10 cellular contexts compared by ENCODE assay signal in genomic region chr1:25550155-25550506, GRCh38. TPM values are rescaled to one million over a fixed set of nuclear protein-coding genes. Genes with fewer than 3 reads are reported as not detected.
DNase-seq lines count a peak whose midpoint lies in the region; ATAC-seq and TF ChIP-seq lines count a peak whose summit lies in the region.
"Had no signal": no experiment of that assay in that cellular context is flagged by ENCODE, and none has a peak within 500 bp of the region (broad histone marks: within the 10 kb centered on the region; RNA-seq: fewer than 3 reads in every experiment).

No MANE protein-coding gene starts in this region.

- H3K9ac ChIP-seq in BLaER1 treated with 17β-estradiol and CSF1 and Interleukin-3, amounts not matched to agents 10 nM and 100 nM, result peak overlapping the region in 6 of 11 experiments; percentile 6 to 70 (median 55); a peak in 8 of 22 replicates
- H3K9ac ChIP-seq in SK-N-SH, result no peak overlapping the region

- H3K79me2 ChIP-seq in SK-N-SH (ENCODE audit: insufficient read depth), result peaks cover 44% of the 10 kb centered on the region; the same call in 1 of the 2 replicates

- peak overlapping the region; percentile 65 to 98 (median 86) for H3K4me2 ChIP-seq in BLaER1 treated with 17β-estradiol and CSF1 and Interleukin-3, amounts not matched to agents 10 nM and 100 nM
- H3K4me2 ChIP-seq in SK-N-SH, result no peak overlapping the region

- no peaks in the 10 kb centered on the region for H3K9me3 ChIP-seq in BLaER1 treated with 17β-estradiol and CSF1 and Interleukin-3, amounts not matched to agents 10 nM and 100 nM (replicated peaks in 1 of 11)
- H3K9me3 ChIP-seq in lung (ENCODE audit: control insufficient read depth in 2 of 2, insufficient read depth in 1 of 2, low read length in 1 of 2) (no peaks in the 10 kb centered on the region), SK-N-SH (no peaks in the 10 kb centered on the region)
- H3K9me3 ChIP-seq: suprapubic skin had no signal

- H3K9me2 ChIP-seq in SK-N-SH, result no peaks in the 10 kb centered on the region

- H3K36me3 Mint-ChIP-seq in activated naive CD8-positive, alpha-beta T cell treated with anti-CD3 and anti-CD28 coated beads, Interleukin-2, amount 50 U/mL, for 24 hours (ENCODE audit: low read depth), result no peaks in the 10 kb centered on the region

- no peaks in the 10 kb centered on the region for H3K9me3 Mint-ChIP-seq in activated naive CD8-positive, alpha-beta T cell treated with anti-CD3 and anti-CD28 coated beads, Interleukin-2, amount 50 U/mL, for 24 hours

- peak; percentile 44 for ATAC-seq in activated naive CD8-positive, alpha-beta T cell treated with anti-CD3 and anti-CD28 coated beads, Interleukin-2, amount 50 U/mL, for 24 hours
- ATAC-seq in lung (ENCODE audit: insufficient read depth, low FRiP score) (no peak), HG02884 (IDR thresholded peaks at IDR 0.05; ENCODE audit: unreplicated experiment) (no peak)
- ATAC-seq: Panc1 had no signal

- peak overlapping the region; percentile 81 for H3K27ac Mint-ChIP-seq in activated naive CD8-positive, alpha-beta T cell treated with anti-CD3 and anti-CD28 coated beads, Interleukin-2, amount 50 U/mL, for 24 hours

- peaks cover 0 to under 1% (median 0%) of the 10 kb centered on the region in 11 experiments; a peak in 1 of 22 replicates for H3K27me3 ChIP-seq in BLaER1 treated with 17β-estradiol and CSF1 and Interleukin-3, amounts not matched to agents 10 nM and 100 nM
- H3K27me3 ChIP-seq in lung (ENCODE audit: control insufficient read depth, insufficient read depth) (no peaks in the 10 kb centered on the region), SK-N-SH (ENCODE audit: insufficient read depth) (no peaks in the 10 kb centered on the region)
- H3K27me3 ChIP-seq: suprapubic skin had no signal

- peaks cover 2% of the 10 kb centered on the region for H3K27me3 Mint-ChIP-seq in activated naive CD8-positive, alpha-beta T cell treated with anti-CD3 and anti-CD28 coated beads, Interleukin-2, amount 50 U/mL, for 24 hours

- WGBS in lung, 2 donors, result 27 to 50% methylated on average over 2 of the region's 2 CpGs
- 77% methylated on average over 2 of the region's 2 CpGs for WGBS in SK-N-SH (ENCODE audit: low lambda C conversion rate)

- POLR2A ChIA-PET in SK-N-SH (lab: Yijun Ruan, JAX), result no interaction called here

- H2AFZ ChIP-seq in SK-N-SH (ENCODE audit: low read depth), result no peak overlapping the region

- DNase-seq in HT1080 (ENCODE audit: low read depth) (peak; percentile 76), lung (ENCODE audit: low spot score) (no peak), cerebellar nuclear complex (lab: John Stamatoyannopoulos, UW) (no peak), SK-N-SH (no peak), inferior parietal cortex (ENCODE audit: extremely low spot score) (no peak)
- no peak for DNase-seq in activated naive CD8-positive, alpha-beta T cell treated with anti-CD3 and anti-CD28 coated beads, Interleukin-2, amount 50 U/mL, for 24 hours

- TF ChIP-seq CTCF in lung (IDR thresholded peaks at IDR 0.05; ENCODE audit: control extremely low read depth, extremely low read depth) (no peak), SK-N-SH (IDR thresholded peaks at IDR 0.05) (no peak)

- peaks cover 72% of the 10 kb centered on the region for H3K4me1 Mint-ChIP-seq in activated naive CD8-positive, alpha-beta T cell treated with anti-CD3 and anti-CD28 coated beads, Interleukin-2, amount 50 U/mL, for 24 hours

- CTCF ChIA-PET in SK-N-SH (lab: Yijun Ruan, JAX), result interaction anchor here (1.0 to 3.3 kb wide), 4 partner anchors 16 to 29 kb away, joined by 4 to 15 read pairs (median 7); no protein-coding TSS in a partner anchor

- no peak overlapping the region; a peak in 1 of 20 replicates for H3K4me3 ChIP-seq in BLaER1 treated with 17β-estradiol and CSF1 and Interleukin-3, amounts not matched to agents 10 nM and 100 nM
- H3K4me3 ChIP-seq in lung (no peak overlapping the region), SK-N-SH (ENCODE audit: low read depth in 2 of 2, low read length in 1 of 2) (no peak overlapping the region)
- H3K4me3 ChIP-seq: suprapubic skin had no signal

- H3F3A ChIP-seq in SK-N-SH (replicated peaks; ENCODE audit: insufficient read depth), result no peaks in the 10 kb centered on the region

- TF ChIP-seq RAD21 in SK-N-SH (IDR thresholded peaks at IDR 0.05; ENCODE audit: low read length), result no peak

- H3K27ac ChIP-seq in BLaER1 treated with 17β-estradiol and CSF1 and Interleukin-3, amounts not matched to agents 10 nM and 100 nM, result peak overlapping the region in 10 of 11 experiments; percentile 3 to 87 (median 74); a peak in 17 of 22 replicates
- H3K27ac ChIP-seq in lung (ENCODE audit: low read depth in 1 of 2, low read length in 1 of 2) (peak overlapping the region; percentile 41 to 85), SK-N-SH (ENCODE audit: low read depth in 2 of 2, low read length in 1 of 2) (no peak overlapping the region)
- H3K27ac ChIP-seq: suprapubic skin had no signal

- H4K20me1 ChIP-seq in BLaER1 treated with 17β-estradiol and CSF1 and Interleukin-3, amounts not matched to agents 10 nM and 100 nM, result peaks cover 0 to 38% (median 6%) of the 10 kb centered on the region in 11 experiments; a peak in 9 of 22 replicates
- H4K20me1 ChIP-seq in SK-N-SH (ENCODE audit: insufficient read depth), result peaks cover 40% of the 10 kb centered on the region

- TF ChIP-seq EP300 in SK-N-SH (IDR thresholded peaks at IDR 0.05; ENCODE audit: borderline replicate concordance in 1 of 2, low read depth in 1 of 2, low read length in 1 of 2), result no peak

- peak overlapping the region; percentile 65 for H3K4me3 Mint-ChIP-seq in activated naive CD8-positive, alpha-beta T cell treated with anti-CD3 and anti-CD28 coated beads, Interleukin-2, amount 50 U/mL, for 24 hours

- H3K36me3 ChIP-seq in BLaER1 treated with 17β-estradiol and CSF1 and Interleukin-3, amounts not matched to agents 10 nM and 100 nM, result peaks cover 0 to 9% (median 0%) of the 10 kb centered on the region in 11 experiments; a peak in 4 of 22 replicates
- peaks cover 0 to 4% of the 10 kb centered on the region in 2 donors for H3K36me3 ChIP-seq in lung (ENCODE audit: control insufficient read depth in 2 of 2, insufficient read depth in 2 of 2, low read length in 2 of 2)
- H3K36me3 ChIP-seq in SK-N-SH (replicated peaks in 1 of 2; ENCODE audit: control insufficient read depth in 1 of 2, insufficient read depth in 2 of 2, low read length in 1 of 2), result no peaks in the 10 kb centered on the region
- H3K36me3 ChIP-seq: suprapubic skin had no signal

- peaks cover 31 to 98% (median 82%) of the 10 kb centered on the region in 10 experiments for H3K4me1 ChIP-seq in BLaER1 treated with 17β-estradiol and CSF1 and Interleukin-3, amounts not matched to agents 10 nM and 100 nM
- peaks cover 18 to 48% of the 10 kb centered on the region in 2 donors for H3K4me1 ChIP-seq in lung (ENCODE audit: control insufficient read depth in 2 of 2, insufficient read depth in 2 of 2, low read length in 2 of 2)
- peaks cover 0 to 9% of the 10 kb centered on the region in 2 experiments; a peak in 1 of 4 replicates for H3K4me1 ChIP-seq in SK-N-SH (ENCODE audit: control insufficient read depth in 1 of 2, insufficient read depth in 2 of 2, low read depth in 1 of 2, low read length in 1 of 2)

TF ChIP-seq in SK-N-SH, 30 proteins besides CTCF, POLR2A, EP300 and RAD21 (continues in another document):
- TF ChIP-seq JUND (IDR thresholded peaks at IDR 0.05) (no peak), ZBTB33 (IDR thresholded peaks at IDR 0.05; ENCODE audit: borderline replicate concordance, low read depth) (no peak), POLR2AphosphoS5 (IDR thresholded peaks at IDR 0.05; ENCODE audit: low read depth, low read length) (no peak), ELF1 (IDR thresholded peaks at IDR 0.05) (no peak), FOXJ3 (CRISPR knock-in tag; IDR thresholded peaks at IDR 0.05) (no peak), CHD2 (IDR thresholded peaks at IDR 0.05; ENCODE audit: low read length, partially characterized antibody) (no peak), GABPA (IDR thresholded peaks at IDR 0.05; ENCODE audit: low read depth) (no peak), RFX5 (IDR thresholded peaks at IDR 0.05; ENCODE audit: low read length) (no peak), YY1 (IDR thresholded peaks at IDR 0.05; ENCODE audit: low read depth) (no peak)
- TF ChIP-seq, protein P1, sequence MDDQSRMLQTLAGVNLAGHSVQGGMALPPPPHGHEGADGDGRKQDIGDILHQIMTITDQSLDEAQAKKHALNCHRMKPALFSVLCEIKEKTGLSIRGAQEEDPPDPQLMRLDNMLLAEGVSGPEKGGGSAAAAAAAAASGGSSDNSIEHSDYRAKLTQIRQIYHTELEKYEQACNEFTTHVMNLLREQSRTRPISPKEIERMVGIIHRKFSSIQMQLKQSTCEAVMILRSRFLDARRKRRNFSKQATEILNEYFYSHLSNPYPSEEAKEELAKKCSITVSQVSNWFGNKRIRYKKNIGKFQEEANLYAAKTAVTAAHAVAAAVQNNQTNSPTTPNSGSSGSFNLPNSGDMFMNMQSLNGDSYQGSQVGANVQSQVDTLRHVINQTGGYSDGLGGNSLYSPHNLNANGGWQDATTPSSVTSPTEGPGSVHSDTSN (IDR thresholded peaks at IDR 0.05), result no peak

RNA-seq across cellular contexts. Expression of gene LDLRAP1, which starts 6.7 kb away (rescaled TPM):
- 11.6 and 13.8 TPM in 2 replicates for total RNA-seq in HT1080 (2014; rRNA removed; shearing (Covaris generic))
- 11.1 and 13.0 TPM in 2 replicates for polyA plus RNA-seq in HT1080 (2015; cell fraction: cytosol; rRNA removed)
- polyA plus RNA-seq in HT1080 (2015; cell fraction: nucleus; rRNA removed), result 13.1 and 13.7 TPM in 2 replicates
- 10 to 100 TPM; 21.1 to 23.4 TPM for total RNA-seq in lung
- 10 to 100 TPM; 15.2 to 15.5 TPM for polyA plus RNA-seq in lung
- polyA plus RNA-seq in SK-N-SH (2012; rRNA removed), result 15.8 and 19.1 TPM in 2 replicates
- polyA plus RNA-seq in SK-N-SH (2012; cell fraction: cytosol; rRNA removed), result 10.1 and 13.7 TPM in 2 replicates
- polyA plus RNA-seq in SK-N-SH (2012; cell fraction: nucleus; rRNA removed), result 29.4 and 29.5 TPM in 2 replicates

Comparison
In these comparisons a context has a peak if more than half of its experiments do, and no peak if none do; other contexts are left out.
1. H3K27ac ChIP-seq: peak in BLaER1 treated with 17β-estradiol and CSF1 and Interleukin-3, amounts not matched to agents 10 nM and 100 nM (10 of 11) and lung (2 of 2); none in SK-N-SH (0 of 2).